8 cellular contexts compared by ENCODE assay signal in genomic region chr21:37712204-37712934, GRCh38.
DNase-seq lines count a peak whose midpoint lies in the region; ATAC-seq, FAIRE-seq and TF ChIP-seq lines count a peak whose summit lies in the region.

No MANE protein-coding gene starts in this region.

- DNase-seq in DMS153 (lab: John Stamatoyannopoulos, UW) (peak; percentile 12), LNCaP clone FGC (ENCODE audit: low read depth) (peak; percentile 21), RKO (ENCODE audit: low spot score) (peak; percentile 76), anterior cingulate cortex (lab: John Stamatoyannopoulos, UW) (peak in 48 of 58 donors; percentile 3 to 67 (median 23)), hippocampal formation (lab: John Stamatoyannopoulos, UW) (peak; percentile 12 to 19), small intestine (peak; percentile 52), occipital lobe (lab: John Stamatoyannopoulos, UW) (no peak)

- no peak overlapping the region for H3K27ac ChIP-seq in small intestine (ENCODE audit: low read depth in 1 of 2, low read length in 1 of 2)

- TF ChIP-seq CTCF in LNCaP clone FGC (IDR thresholded peaks at IDR 0.05; ENCODE audit: control insufficient read depth, extremely low read depth, insufficient read depth) = peak; percentile 91

- FAIRE-seq in small intestine (lab: Jason Lieb, UNC) = no peak

- H3K4me3 ChIP-seq in LNCaP clone FGC (ENCODE audit: low read depth, low read length) = no peak overlapping the region
- H3K4me3 ChIP-seq in small intestine (ENCODE audit: low read depth in 1 of 2, low read length in 2 of 2) = no peak overlapping the region

- no peaks in the 10 kb centered on the region for H3K36me3 ChIP-seq in small intestine (ENCODE audit: control insufficient read depth in 2 of 2, insufficient read depth in 2 of 2, low read length in 2 of 2)

- no peaks in the 10 kb centered on the region for H3K4me1 ChIP-seq in small intestine (ENCODE audit: control insufficient read depth in 2 of 2, insufficient read depth in 1 of 2, low read depth in 1 of 2, low read length in 1 of 2)

- no peaks in the 10 kb centered on the region for H3K9me3 ChIP-seq in small intestine (ENCODE audit: control insufficient read depth, low read depth)

- no peaks in the 10 kb centered on the region for H3K27me3 ChIP-seq in small intestine (ENCODE audit: control insufficient read depth in 2 of 2, insufficient read depth in 2 of 2, low read length in 2 of 2)

- WGBS in small intestine, 3 donors = 0% methylated on average over 1 of the region's 1 CpG

- peak; percentile 81 for ATAC-seq in GM21529 (IDR thresholded peaks at IDR 0.05; ENCODE audit: unreplicated experiment)
